12 cellular contexts compared by ENCODE assay signal in the genomic region with DNA sequence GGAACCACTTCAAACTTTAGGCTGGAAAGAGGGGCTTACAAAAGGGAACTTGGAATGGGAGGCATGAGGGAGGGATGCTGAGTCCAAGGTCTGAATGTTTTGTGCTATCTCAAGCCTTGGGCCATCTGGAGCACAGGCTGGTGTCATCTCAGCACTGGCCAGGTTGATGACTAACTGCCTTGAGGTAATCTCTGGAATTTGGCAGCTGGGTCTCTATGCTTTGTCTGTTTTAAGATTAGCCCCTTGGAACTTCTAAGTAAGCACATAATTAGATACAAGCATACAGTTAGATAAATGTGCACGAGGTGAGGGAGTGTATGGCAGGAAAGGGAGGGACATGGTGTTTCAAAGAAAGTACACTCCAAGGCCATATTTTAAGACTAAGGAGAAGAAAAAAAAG.
DNase-seq lines count a peak whose midpoint lies in the region; ATAC-seq, FAIRE-seq and TF ChIP-seq lines count a peak whose summit lies in the region.
"Had no signal": no experiment of that assay in that cellular context is flagged by ENCODE, and none has a peak within 500 bp of the region (broad histone marks: within the 10 kb centered on the region; RNA-seq: fewer than 3 reads in every experiment).

No MANE protein-coding gene starts in this region.

- no peak for FAIRE-seq in bronchial epithelial cell (lab: Jason Lieb, UNC)

- H3K4me3 ChIP-seq in AG10803 (ENCODE audit: low read length) = no peak overlapping the region
- H3K4me3 ChIP-seq in bronchial epithelial cell (ENCODE audit: low read depth, low read length) = no peak overlapping the region
- no peak overlapping the region for H3K4me3 ChIP-seq in kidney epithelial cell (ENCODE audit: low read depth, low read length)
- H3K4me3 ChIP-seq: skin epidermis had no signal

- DNase-seq in AG10803 (ENCODE audit: low read depth) = peak; percentile 74
- DNase-seq in LHCN-M2 (ENCODE audit: low read depth) = peak; percentile 81
- peak; percentile 27 for DNase-seq in bronchial epithelial cell (ENCODE audit: low read depth)
- DNase-seq in kidney epithelial cell (ENCODE audit: low read depth) = peak; percentile 16
- no peak for DNase-seq in NCI-H2107 treated with DMSO at 0.1 percent for 48 hours (lab: John Stamatoyannopoulos, UW; ENCODE audit: unreplicated experiment)
- no peak for DNase-seq in putamen (ENCODE audit: low spot score)
- DNase-seq: AML-193, amniotic stem cell, NCI-H526 had no signal

- ATAC-seq in GM18498 (IDR thresholded peaks at IDR 0.05; ENCODE audit: unreplicated experiment) = no peak
- ATAC-seq in HG02623 (IDR thresholded peaks at IDR 0.05; ENCODE audit: unreplicated experiment) = no peak

- no peaks in the 10 kb centered on the region for H3K27me3 ChIP-seq in bronchial epithelial cell (ENCODE audit: control insufficient read depth, insufficient read depth, low read length)
- no peaks in the 10 kb centered on the region for H3K27me3 ChIP-seq in kidney epithelial cell (ENCODE audit: control insufficient read depth, insufficient read depth, low read length)

- H3K36me3 ChIP-seq in bronchial epithelial cell (ENCODE audit: control insufficient read depth, insufficient read depth, low read length) (no peaks in the 10 kb centered on the region), kidney epithelial cell (ENCODE audit: control insufficient read depth, insufficient read depth, low read length) (no peaks in the 10 kb centered on the region)

- TF ChIP-seq CTCF in AG10803 (conservative IDR thresholded peaks at IDR 0.05; ENCODE audit: low read length) (no peak), bronchial epithelial cell (IDR thresholded peaks at IDR 0.05; ENCODE audit: insufficient read depth, low read length, severe bottlenecking) (no peak), kidney epithelial cell (IDR thresholded peaks at IDR 0.05; ENCODE audit: insufficient read depth, low read length, poor library complexity, severe bottlenecking) (no peak)

Comparison
In these comparisons a context has a peak if more than half of its experiments do, and no peak if none do; other contexts are left out.
1. DNase-seq: peak in AG10803 (single experiment), LHCN-M2 (single experiment), bronchial epithelial cell (single experiment) and kidney epithelial cell (single experiment); none in NCI-H2107 treated with DMSO at 0.1 percent for 48 hours (single experiment) and putamen (single experiment).